1 cellular context compared by ENCODE assay signal in genomic region chr12:121653999-121654398, GRCh38.
TF ChIP-seq lines count a peak whose summit lies in the region.

No MANE protein-coding gene starts in this region.

TF ChIP-seq in K562, 482 proteins besides CTCF, POLR2A, EP300 and RAD21 (continued from another document):
- TF ChIP-seq ELK1 (CRISPR knock-in tag; IDR thresholded peaks at IDR 0.05) (no peak), HSF4 (CRISPR knock-in tag; IDR thresholded peaks at IDR 0.05; ENCODE audit: borderline replicate concordance) (no peak), MGA (IDR thresholded peaks at IDR 0.05) (no peak), RB1 (IDR thresholded peaks at IDR 0.05; ENCODE audit: low read depth) (no peak), TARDBP (IDR thresholded peaks at IDR 0.05) (no peak), MYC (IDR thresholded peaks at IDR 0.05; ENCODE audit: low read depth, low read length) (no peak), MYC (CRISPR knock-in tag; IDR thresholded peaks at IDR 0.05; ENCODE audit: borderline replicate concordance, low read depth) (no peak), ZNF232 (CRISPR knock-in tag; IDR thresholded peaks at IDR 0.05) (no peak), NFXL1 (CRISPR knock-in tag; IDR thresholded peaks at IDR 0.05) (no peak), RBM25 (IDR thresholded peaks at IDR 0.05; ENCODE audit: low read depth, low read length, severe bottlenecking) (no peak), SMARCB1 (IDR thresholded peaks at IDR 0.05; ENCODE audit: insufficient read length, low read depth) (no peak), AFF4 (CRISPR knock-in tag; IDR thresholded peaks at IDR 0.05) (no peak), E2F6 (IDR thresholded peaks at IDR 0.05; ENCODE audit: borderline replicate concordance in 1 of 2, extremely low read depth in 1 of 2, insufficient read depth in 1 of 2, insufficient read length in 1 of 2, low read depth in 1 of 2, low read length in 1 of 2, poor library complexity in 1 of 2, severe bottlenecking in 1 of 2) (peak; percentile 13 to 70), ZNF512 (tag; IDR thresholded peaks at IDR 0.05) (no peak), EP400 (IDR thresholded peaks at IDR 0.05) (no peak), HDAC8 (tag; IDR thresholded peaks at IDR 0.05) (no peak), ARNT (IDR thresholded peaks at IDR 0.05) (no peak), ZNF140 (CRISPR knock-in tag; IDR thresholded peaks at IDR 0.05) (no peak), MYNN (IDR thresholded peaks at IDR 0.05) (no peak), MYNN (CRISPR knock-in tag; IDR thresholded peaks at IDR 0.05) (no peak), ZNF174 (CRISPR knock-in tag; IDR thresholded peaks at IDR 0.05) (no peak), CHAMP1 (IDR thresholded peaks at IDR 0.05) (no peak)
